In genomic region chr15:75910355-75910754, GRCh38 we compare ENCODE assay signal across 3 cellular contexts. TPM values are rescaled to one million over a fixed set of nuclear protein-coding genes. Genes with fewer than 3 reads are reported as not detected.
DNase-seq lines count a peak whose midpoint lies in the region; ATAC-seq and TF ChIP-seq lines count a peak whose summit lies in the region.
"Not testable (repeated sequence)": the region's sequence is repeated elsewhere in the genome, so short reads cannot be mapped to it uniquely, and the experiment has no call there.

No MANE protein-coding gene starts in this region.

- not testable (repeated sequence) for H3K9me3 Mint-ChIP-seq in activated naive CD8-positive, alpha-beta T cell treated with anti-CD3 and anti-CD28 coated beads, Interleukin-2, amount 50 U/mL, for 24 hours
- H3K9me3 Mint-ChIP-seq in neural crest cell: peaks cover 23% of the 10 kb centered on the region
- peaks cover 29% of the 10 kb centered on the region for H3K9me3 Mint-ChIP-seq in progenitor cell of endocrine pancreas (ENCODE audit: low read depth)

- H3K4me1 Mint-ChIP-seq in activated naive CD8-positive, alpha-beta T cell treated with anti-CD3 and anti-CD28 coated beads, Interleukin-2, amount 50 U/mL, for 24 hours: peaks cover 33% of the 10 kb centered on the region
- not testable (repeated sequence) for H3K4me1 Mint-ChIP-seq in neural crest cell; progenitor cell of endocrine pancreas (ENCODE audit: low read depth)

- peaks cover 69% of the 10 kb centered on the region for H3K36me3 Mint-ChIP-seq in activated naive CD8-positive, alpha-beta T cell treated with anti-CD3 and anti-CD28 coated beads, Interleukin-2, amount 50 U/mL, for 24 hours (ENCODE audit: low read depth)
- H3K36me3 Mint-ChIP-seq in neural crest cell (ENCODE audit: low read depth): peaks cover 52% of the 10 kb centered on the region
- H3K36me3 Mint-ChIP-seq in progenitor cell of endocrine pancreas (ENCODE audit: insufficient read depth): peaks cover 54% of the 10 kb centered on the region

- not testable (repeated sequence) for DNase-seq in activated naive CD8-positive, alpha-beta T cell treated with anti-CD3 and anti-CD28 coated beads, Interleukin-2, amount 50 U/mL, for 24 hours; neural crest cell (ENCODE audit: low read depth, low spot score); progenitor cell of endocrine pancreas (ENCODE audit: low spot score, unreplicated experiment)

- H3K27ac Mint-ChIP-seq in activated naive CD8-positive, alpha-beta T cell treated with anti-CD3 and anti-CD28 coated beads, Interleukin-2, amount 50 U/mL, for 24 hours: peak overlapping the region; percentile 26
- not testable (repeated sequence) for H3K27ac Mint-ChIP-seq in neural crest cell (ENCODE audit: unreplicated experiment)
- peak overlapping the region; percentile 35 for H3K27ac Mint-ChIP-seq in progenitor cell of endocrine pancreas

- H3K27me3 Mint-ChIP-seq in activated naive CD8-positive, alpha-beta T cell treated with anti-CD3 and anti-CD28 coated beads, Interleukin-2, amount 50 U/mL, for 24 hours; neural crest cell (ENCODE audit: low read depth); progenitor cell of endocrine pancreas: not testable (repeated sequence)

- H3K4me3 Mint-ChIP-seq in activated naive CD8-positive, alpha-beta T cell treated with anti-CD3 and anti-CD28 coated beads, Interleukin-2, amount 50 U/mL, for 24 hours; progenitor cell of endocrine pancreas (ENCODE audit: low read depth): not testable (repeated sequence)
- H3K4me3 Mint-ChIP-seq in neural crest cell: peak overlapping the region; percentile 19

- not testable (repeated sequence) for TF ChIP-seq CTCF in neural crest cell (conservative IDR thresholded peaks at IDR 0.05); progenitor cell of endocrine pancreas (IDR thresholded peaks at IDR 0.05; ENCODE audit: unreplicated experiment)

- ATAC-seq in activated naive CD8-positive, alpha-beta T cell treated with anti-CD3 and anti-CD28 coated beads, Interleukin-2, amount 50 U/mL, for 24 hours: not testable (repeated sequence)

RNA-seq across cellular contexts. Expression of gene FBXO22, which starts 6.7 kb away (rescaled TPM):
- total RNA-seq in neural crest cell: 51.9 and 53.8 TPM in 2 replicates
- total RNA-seq in progenitor cell of endocrine pancreas: 42.9 and 43.6 TPM in 2 replicates
